Comparison of ENCODE assay signal across 8 cellular contexts in the genomic region with DNA sequence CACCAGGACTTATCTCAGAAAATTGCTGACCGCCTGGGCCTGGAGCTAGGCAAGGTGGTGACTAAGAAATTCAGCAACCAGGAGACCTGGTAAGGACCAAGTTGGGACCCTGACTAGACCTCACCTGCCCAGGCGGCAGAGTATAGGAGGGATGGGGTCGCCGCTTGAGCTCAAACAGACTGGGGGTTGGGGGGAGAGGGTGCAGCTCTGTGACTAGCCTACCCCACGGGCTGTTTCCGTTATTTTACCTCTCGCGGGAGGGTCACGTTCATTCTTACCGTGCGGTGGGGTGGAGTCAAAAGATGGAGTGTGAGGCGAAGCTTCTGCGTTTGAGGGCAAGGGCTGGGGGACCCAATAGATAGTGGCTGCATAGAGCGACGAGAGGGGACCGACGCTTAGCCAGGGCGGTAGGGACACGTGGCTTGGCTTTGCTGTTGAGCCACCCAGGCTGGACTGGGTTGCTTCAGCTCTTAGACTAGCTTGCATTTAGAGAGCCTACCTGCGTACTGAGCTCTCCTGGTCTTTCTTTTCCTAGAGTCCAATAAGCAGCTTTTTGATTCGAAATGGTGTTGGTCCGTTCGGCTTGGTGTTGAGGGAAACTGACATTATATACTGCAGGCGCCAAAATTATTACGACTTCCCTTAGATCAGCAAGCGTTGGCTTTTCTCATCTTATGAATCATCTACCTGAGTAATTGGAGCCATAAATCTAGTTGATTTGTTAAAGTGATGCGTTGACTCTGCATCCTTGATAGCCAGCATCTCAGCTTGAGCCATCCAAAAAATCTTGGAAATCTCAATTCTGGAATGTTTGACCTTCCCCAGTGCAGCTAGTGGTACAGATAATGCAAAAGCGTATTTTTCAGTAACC. TPM values are rescaled to one million over a fixed set of nuclear protein-coding genes. Genes with fewer than 3 reads are reported as not detected.
DNase-seq lines count a peak whose midpoint lies in the region; ATAC-seq and TF ChIP-seq lines count a peak whose summit lies in the region.

No MANE protein-coding gene starts in this region.

- peaks cover 5% of the 10 kb centered on the region for H3K36me3 Mint-ChIP-seq in MCF 10A (ENCODE audit: insufficient read depth, unreplicated experiment)

- DNase-seq in GM06990 (ENCODE audit: extremely low read depth, insufficient read length) (peak; percentile 62), LoVo (ENCODE audit: low spot score) (peak; percentile 10), T-helper 2 cell (peak; percentile 8 to 77 (median 34)), MCF 10A (ENCODE audit: unreplicated experiment) (peak; percentile 35), islet precursor cell (peak; percentile 64), mesenteric fat pad (ENCODE audit: low spot score) (no peak)
- peak; percentile 4 to 17 for DNase-seq in stimulated activated CD4-positive, alpha-beta T cell treated with anti-CD3 and anti-CD28 coated beads, Interleukin-15, amount 100 ng/mL, for 1 hour (ENCODE audit: low read depth in 1 of 2, low spot score in 1 of 2)

- POLR2A ChIA-PET in MCF 10A (lab: Yijun Ruan, JAX) = interaction anchor here (0.6 to 3.2 kb wide), 27 partner anchors 9 to 825 kb away, joined by 3 to 19 read pairs (median 4); a partner anchor contains a TSS

- no peaks in the 10 kb centered on the region for H3K36me3 ChIP-seq in GM06990 (ENCODE audit: control insufficient read depth, insufficient read depth, low read length)

- H3K27ac Mint-ChIP-seq in MCF 10A (ENCODE audit: low read depth, unreplicated experiment) = no peak overlapping the region

- ATAC-seq in GM21786 (IDR thresholded peaks at IDR 0.05; ENCODE audit: unreplicated experiment) = peak; percentile 22

- no peak for TF ChIP-seq CTCF in GM06990 (IDR thresholded peaks at IDR 0.05; ENCODE audit: insufficient read depth, low read length, poor library complexity, severe bottlenecking)
- TF ChIP-seq CTCF in MCF 10A (IDR thresholded peaks at IDR 0.05; ENCODE audit: unreplicated experiment) = no peak

- peak overlapping the region; percentile 79 for H3K4me3 Mint-ChIP-seq in MCF 10A (ENCODE audit: unreplicated experiment)

- H3K4me1 Mint-ChIP-seq in MCF 10A (ENCODE audit: insufficient read depth, unreplicated experiment) = no peaks in the 10 kb centered on the region

- CTCF ChIA-PET in MCF 10A (lab: Yijun Ruan, JAX) = interaction anchor here (0.7 to 1.7 kb wide), 8 partner anchors 14 to 630 kb away, joined by 3 to 6 read pairs (median 4); no protein-coding TSS in a partner anchor

- H3K27me3 ChIP-seq in GM06990 (replicated peaks; ENCODE audit: control insufficient read depth, insufficient read depth, low read length) = no peaks in the 10 kb centered on the region

- no peaks in the 10 kb centered on the region for H3K9me3 Mint-ChIP-seq in MCF 10A (ENCODE audit: unreplicated experiment)

- H3K4me3 ChIP-seq in GM06990 (replicated peaks; ENCODE audit: low read depth, low read length) = peak overlapping the region; percentile 74

- BruUV-seq in MCF 10A (replicated peaks; lab: Mats Ljungman, UMichigan) = TSS peak; percentile 43

- intact Hi-C loops in MCF 10A (cut with micrococcal nuclease) = loop anchor here (1.0 to 5.0 kb wide), 2 partner anchors 25 to 92 kb away; no protein-coding TSS in a partner anchor

- peaks cover 39% of the 10 kb centered on the region for H3K27me3 Mint-ChIP-seq in MCF 10A (ENCODE audit: insufficient read depth, unreplicated experiment)

RNA-seq across cellular contexts. Expression of a gene that starts 0.6 kb away (rescaled TPM):
- total RNA-seq in MCF 10A (2022) = 27.9 and 29.7 TPM in 2 replicates
- total RNA-seq in mesenteric fat pad = 27.6 TPM
